Comparison of ENCODE assay signal across 1 cellular context in genomic region chr11:86395061-86395551, GRCh38.
TF ChIP-seq lines count a peak whose summit lies in the region.

No MANE protein-coding gene starts in this region.

TF ChIP-seq in HepG2, 621 proteins besides CTCF, POLR2A, EP300 and RAD21 (continued from another document):
- no peak for TF ChIP-seq MNT (IDR thresholded peaks at IDR 0.05)
- no peak for TF ChIP-seq ZNF644 (CRISPR knock-in tag; IDR thresholded peaks at IDR 0.05; ENCODE audit: low read depth)
TF ChIP-seq in HepG2: peak in this region for 0.
